In the genomic region with DNA sequence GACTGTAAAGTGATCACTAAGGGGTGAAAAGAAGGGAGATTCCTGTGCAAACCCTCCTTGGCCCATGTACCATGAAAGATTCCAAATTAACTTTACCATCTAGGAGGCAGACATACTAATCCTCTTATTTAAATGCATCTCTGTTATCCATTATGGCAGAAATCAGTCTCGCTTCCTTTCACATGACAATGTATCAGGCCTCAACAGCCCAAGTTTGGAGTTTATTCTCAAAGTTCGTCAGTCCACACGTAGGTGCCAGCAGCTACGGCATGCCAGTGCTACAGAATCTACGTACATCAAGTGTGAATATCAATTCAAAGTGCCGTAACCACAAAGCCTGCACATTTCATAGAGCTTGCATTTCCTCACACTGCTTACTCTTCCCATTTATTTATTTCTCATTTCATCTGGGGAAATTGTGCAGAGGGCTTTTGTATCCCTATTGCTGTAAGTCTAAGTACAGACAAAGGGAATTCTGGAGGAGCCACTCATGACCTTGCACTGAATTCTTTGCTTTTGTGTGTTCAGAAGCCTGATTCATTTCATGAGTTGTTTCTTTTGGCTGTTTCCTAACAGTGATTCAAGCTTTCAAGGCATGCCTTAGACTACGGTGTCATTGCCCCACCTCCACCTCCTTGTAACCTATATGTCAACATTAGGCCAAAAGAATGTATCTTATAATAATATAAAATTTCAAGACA, we compare ENCODE assay signal across 9 cellular contexts. TPM values are rescaled to one million over a fixed set of nuclear protein-coding genes. Genes with fewer than 3 reads are reported as not detected.
A peak's percentile ranks its signal among the peaks of the same experiment; 100 is the strongest.
DNase-seq lines count a peak whose midpoint lies in the region; ATAC-seq and TF ChIP-seq lines count a peak whose summit lies in the region.
"Had no signal": no experiment of that assay in that cellular context is flagged by ENCODE, and none has a peak within 500 bp of the region (broad histone marks: within the 10 kb centered on the region; RNA-seq: fewer than 3 reads in every experiment).

No MANE protein-coding gene starts in this region.

- H3K27ac ChIP-seq in stomach: peak overlapping the region in 4 of 5 donors; percentile 22 to 72 (median 36)

- H3K36me3 Mint-ChIP-seq in activated naive CD8-positive, alpha-beta T cell treated with anti-CD3 and anti-CD28 coated beads, Interleukin-2, amount 50 U/mL, for 24 hours (ENCODE audit: low read depth): no peaks in the 10 kb centered on the region
- no peaks in the 10 kb centered on the region for H3K36me3 Mint-ChIP-seq in activated naive CD8-positive, alpha-beta T cell treated with anti-CD3 and anti-CD28 coated beads for 36 hours
- peaks cover under 1% of the 10 kb centered on the region for H3K36me3 Mint-ChIP-seq in T-cell

- H3K36me3 ChIP-seq in stomach (peaks cover 22 to 44% (median 32%) of the 10 kb centered on the region in 4 donors), mucosa of descending colon (ENCODE audit: low read depth) (no peaks in the 10 kb centered on the region)

- peak; percentile 29 for ATAC-seq in activated naive CD8-positive, alpha-beta T cell treated with anti-CD3 and anti-CD28 coated beads, Interleukin-2, amount 50 U/mL, for 24 hours
- ATAC-seq in T-cell (replicated peaks in 1 of 4): peak in 2 of 4 experiments; percentile 35 to 83
- ATAC-seq in HG03025 (IDR thresholded peaks at IDR 0.05; ENCODE audit: low FRiP score, unreplicated experiment): no peak
- no peak for ATAC-seq in mucosa of descending colon

- H3K27ac Mint-ChIP-seq in activated naive CD8-positive, alpha-beta T cell treated with anti-CD3 and anti-CD28 coated beads, Interleukin-2, amount 50 U/mL, for 24 hours: peak overlapping the region; percentile 56
- H3K27ac Mint-ChIP-seq in activated naive CD8-positive, alpha-beta T cell treated with anti-CD3 and anti-CD28 coated beads for 36 hours: no peak overlapping the region
- peak overlapping the region in 1 of 2 donors; percentile 88 for H3K27ac Mint-ChIP-seq in T-cell

- 62 to 76% (median 68%) methylated on average over 7 of the region's 7 CpGs for WGBS in stomach, 5 donors

- no peaks in the 10 kb centered on the region for H3K9me3 Mint-ChIP-seq in activated naive CD8-positive, alpha-beta T cell treated with anti-CD3 and anti-CD28 coated beads, Interleukin-2, amount 50 U/mL, for 24 hours
- no peaks in the 10 kb centered on the region for H3K9me3 Mint-ChIP-seq in activated naive CD8-positive, alpha-beta T cell treated with anti-CD3 and anti-CD28 coated beads for 36 hours
- no peaks in the 10 kb centered on the region for H3K9me3 Mint-ChIP-seq in T-cell

- peaks cover 6% of the 10 kb centered on the region for H3K27me3 Mint-ChIP-seq in activated naive CD8-positive, alpha-beta T cell treated with anti-CD3 and anti-CD28 coated beads, Interleukin-2, amount 50 U/mL, for 24 hours
- H3K27me3 Mint-ChIP-seq in activated naive CD8-positive, alpha-beta T cell treated with anti-CD3 and anti-CD28 coated beads for 36 hours: peaks cover 15% of the 10 kb centered on the region
- peaks cover 0 to 7% of the 10 kb centered on the region in 2 donors for H3K27me3 Mint-ChIP-seq in T-cell

- H3K4me3 ChIP-seq in stomach (no peak overlapping the region), mucosa of descending colon (no peak overlapping the region)

- no peak for DNase-seq in activated naive CD8-positive, alpha-beta T cell treated with anti-CD3 and anti-CD28 coated beads, Interleukin-2, amount 50 U/mL, for 24 hours
- DNase-seq in activated naive CD8-positive, alpha-beta T cell treated with anti-CD3 and anti-CD28 coated beads for 36 hours: no peak
- DNase-seq in T-cell (peak in 28 of 34 experiments; percentile 12 to 75 (median 42)), glomerular visceral epithelial cell (ENCODE audit: extremely low spot score) (peak; percentile 72), stomach (no peak), NCI-H2081 (lab: John Stamatoyannopoulos, UW) (no peak), mucosa of descending colon (no peak)
- DNase-seq: NCI-H1092 had no signal

- H3K27me3 ChIP-seq in stomach: no peaks in the 10 kb centered on the region

- CTCF ChIA-PET in T-cell (lab: Charles Lee): interaction anchor here (0.7 to 1.8 kb wide), 5 partner anchors 10 to 42 kb away, joined by 3 to 9 read pairs (median 3); a partner anchor contains a TSS

- H3K4me3 Mint-ChIP-seq in activated naive CD8-positive, alpha-beta T cell treated with anti-CD3 and anti-CD28 coated beads, Interleukin-2, amount 50 U/mL, for 24 hours: no peak overlapping the region
- no peak overlapping the region for H3K4me3 Mint-ChIP-seq in activated naive CD8-positive, alpha-beta T cell treated with anti-CD3 and anti-CD28 coated beads for 36 hours
- peak overlapping the region in 1 of 3 donors; percentile 50 for H3K4me3 Mint-ChIP-seq in T-cell

- peaks cover 24 to 77% (median 51%) of the 10 kb centered on the region in 4 donors for H3K4me1 ChIP-seq in stomach
- H3K4me1 ChIP-seq in mucosa of descending colon (ENCODE audit: low read depth): peaks cover 27% of the 10 kb centered on the region

- intact Hi-C loops in stomach (cut with DNase I; ENCODE audit: low total_unique reads) (no loop called here), mucosa of descending colon (cut with DNase I, micrococcal nuclease) (no loop called here)

- POLR2A ChIA-PET in T-cell (lab: Charles Lee): interaction anchor here in 1 of 2 donors (1.1 kb wide), 1 partner anchor 10 kb away, joined by 8 read pairs; a partner anchor contains a TSS

- TF ChIP-seq CTCF in stomach (IDR thresholded peaks at IDR 0.05): no peak
- TF ChIP-seq CTCF in mucosa of descending colon (IDR thresholded peaks at IDR 0.05): no peak

- TF ChIP-seq EP300 in stomach (IDR thresholded peaks at IDR 0.05): no peak

- H3K9me3 ChIP-seq in stomach (no peaks in the 10 kb centered on the region), mucosa of descending colon (no peaks in the 10 kb centered on the region)

- H3K4me1 Mint-ChIP-seq in activated naive CD8-positive, alpha-beta T cell treated with anti-CD3 and anti-CD28 coated beads, Interleukin-2, amount 50 U/mL, for 24 hours: peaks cover 32% of the 10 kb centered on the region
- H3K4me1 Mint-ChIP-seq in activated naive CD8-positive, alpha-beta T cell treated with anti-CD3 and anti-CD28 coated beads for 36 hours: peaks cover 15% of the 10 kb centered on the region
- peaks cover 19 to 23% (median 22%) of the 10 kb centered on the region in 3 donors for H3K4me1 Mint-ChIP-seq in T-cell

- TF ChIP-seq POLR2A in stomach (IDR thresholded peaks at IDR 0.05): no peak

RNA-seq across cellular contexts. Expression of a gene that starts 10.0 kb away (rescaled TPM):
- total RNA-seq in activated naive CD8-positive, alpha-beta T cell treated with anti-CD3 and anti-CD28 coated beads for 36 hours: under 1 TPM; 0.52 to 0.60 TPM
- 10 to 100 TPM in 2 of 5 donors, 1 to 10 TPM in 2, under 1 TPM in 1; 0.70 to 21.0 (median 2.7) TPM for total RNA-seq in T-cell
- 100 to 1,000 TPM in 1 of 5 donors, 10 to 100 TPM in 2, 1 to 10 TPM in 2; 3.5 to 136 (median 57.5) TPM for total RNA-seq in stomach
- 10 to 100 TPM in 1 of 3 donors, 1 to 10 TPM in 2; 6.4 to 18.0 (median 7.7) TPM for polyA plus RNA-seq in stomach
- total RNA-seq in mucosa of descending colon: 10 to 100 TPM; 14.6 to 23.3 (median 18.9) TPM

RNA-seq across cellular contexts. Expression of a gene that starts 54.5 kb away (rescaled TPM):
- 10 to 100 TPM; 44.7 to 51.7 TPM for total RNA-seq in activated naive CD8-positive, alpha-beta T cell treated with anti-CD3 and anti-CD28 coated beads for 36 hours
- total RNA-seq in T-cell (10 to 100 TPM; 32.5 to 52.0 (median 44.0) TPM), stomach (100 to 1,000 TPM in 2 of 5 donors, 10 to 100 TPM in 3; 25.7 to 664 (median 94.0) TPM), mucosa of descending colon (100 to 1,000 TPM; 132 to 169 (median 148) TPM)
- polyA plus RNA-seq in stomach: 10 to 100 TPM; 43.7 to 86.9 (median 69.3) TPM

Comparison
In these comparisons a context has a peak if more than half of its experiments do, and no peak if none do; other contexts are left out.
1. DNase-seq: peak in T-cell (28 of 34) and glomerular visceral epithelial cell (single experiment); none in activated naive CD8-positive, alpha-beta T cell treated with anti-CD3 and anti-CD28 coated beads, Interleukin-2, amount 50 U/mL, for 24 hours (single experiment), activated naive CD8-positive, alpha-beta T cell treated with anti-CD3 and anti-CD28 coated beads for 36 hours (single experiment), stomach (single experiment), NCI-H2081 (0 of 2) and mucosa of descending colon (0 of 3).